Comparison of ENCODE assay signal across 8 cellular contexts in genomic region chr9:113221800-113222481, GRCh38. TPM values are rescaled to one million over a fixed set of nuclear protein-coding genes. Genes with fewer than 3 reads are reported as not detected.
DNase-seq lines count a peak whose midpoint lies in the region; ATAC-seq and FAIRE-seq lines count a peak whose summit lies in the region.

No MANE protein-coding gene starts in this region.

- DNase-seq in GM03348 (ENCODE audit: low spot score) = peak; percentile 15
- peak; percentile 33 for DNase-seq in NCI-H748 treated with DMSO at 0.1 percent for 48 hours (lab: John Stamatoyannopoulos, UW)
- peak; percentile 25 for DNase-seq in cerebellar cortex (ENCODE audit: low spot score)
- DNase-seq in memory B cell (ENCODE audit: low spot score in 2 of 2) = no peak
- peak; percentile 9 for DNase-seq in urothelium cell line (ENCODE audit: low spot score)
- no peak for DNase-seq in posterior vena cava (ENCODE audit: low spot score)
- no peak for DNase-seq in dedifferentiated amniotic fluid mesenchymal stem cell (ENCODE audit: extremely low spot score)
- no peak for DNase-seq in SKM-1 treated with dmso at 0.1 percent for 144 hours (lab: John Stamatoyannopoulos, UW; ENCODE audit: unreplicated experiment)

- FAIRE-seq in urothelium cell line (lab: Jason Lieb, UNC) = no peak

- H3K9me3 Mint-ChIP-seq in memory B cell = no peaks in the 10 kb centered on the region

- H3K27me3 Mint-ChIP-seq in memory B cell = no peaks in the 10 kb centered on the region

- H3K4me1 Mint-ChIP-seq in memory B cell = peaks cover 21% of the 10 kb centered on the region

- H3K27ac Mint-ChIP-seq in memory B cell = peak overlapping the region; percentile 90

- intact Hi-C loops in posterior vena cava (cut with DNase I) = no loop called here

- H3K4me3 Mint-ChIP-seq in memory B cell = peak overlapping the region; percentile 96

- no peak for ATAC-seq in memory B cell (ENCODE audit: low read depth)

- H3K36me3 Mint-ChIP-seq in memory B cell = peaks cover 4% of the 10 kb centered on the region

RNA-seq across cellular contexts. Expression of gene SLC31A1, which starts 0.6 kb away (rescaled TPM):
- 10 to 100 TPM; 15.0 to 15.2 TPM for total RNA-seq in posterior vena cava

RNA-seq across cellular contexts. Expression of gene FKBP15, which starts 0.9 kb away (rescaled TPM):
- total RNA-seq in posterior vena cava = 10 to 100 TPM; 25.5 to 29.7 TPM

RNA-seq across cellular contexts. Expression of gene CDC26, which starts 53.4 kb away (rescaled TPM):
- 10 to 100 TPM; 24.5 to 32.3 TPM for total RNA-seq in posterior vena cava

RNA-seq across cellular contexts. Expression of gene PRPF4, which starts 53.5 kb away (rescaled TPM):
- 10 to 100 TPM; 13.7 TPM for total RNA-seq in posterior vena cava

Comparison
In these comparisons a context has a peak if more than half of its experiments do, and no peak if none do; other contexts are left out.
1. DNase-seq: peak in GM03348 (single experiment), NCI-H748 treated with DMSO at 0.1 percent for 48 hours (single experiment), cerebellar cortex (single experiment) and urothelium cell line (single experiment); none in memory B cell (0 of 2), posterior vena cava (single experiment), dedifferentiated amniotic fluid mesenchymal stem cell (single experiment) and SKM-1 treated with dmso at 0.1 percent for 144 hours (single experiment).